In genomic region chr7:140212100-140212881, GRCh38 we compare ENCODE assay signal across 8 cellular contexts. TPM values are rescaled to one million over a fixed set of nuclear protein-coding genes. Genes with fewer than 3 reads are reported as not detected.
DNase-seq lines count a peak whose midpoint lies in the region; ATAC-seq and TF ChIP-seq lines count a peak whose summit lies in the region.

No MANE protein-coding gene starts in this region.

- peaks cover 27% of the 10 kb centered on the region for H3K4me1 ChIP-seq in mammary epithelial cell (ENCODE audit: insufficient read depth, low read length)

- no peaks in the 10 kb centered on the region for H3K9me3 ChIP-seq in mammary epithelial cell (replicated peaks; ENCODE audit: insufficient read depth, low read length)

- no peaks in the 10 kb centered on the region for H4K20me1 ChIP-seq in mammary epithelial cell (ENCODE audit: insufficient read depth, low read length)

- in situ Hi-C loops in mammary epithelial cell (cut with MboI; ENCODE audit: low sequenced_read_pairs in 2 of 2), result no loop called here

- BruUV-seq in mammary epithelial cell (replicated peaks; lab: Mats Ljungman, UMichigan), result TSS peak; percentile 88

- ATAC-seq in GM19463 (IDR thresholded peaks at IDR 0.05; ENCODE audit: unreplicated experiment), result peak; percentile 60
- peak; percentile 65 for ATAC-seq in HG03432 (IDR thresholded peaks at IDR 0.05; ENCODE audit: unreplicated experiment)

- H3K9ac ChIP-seq in mammary epithelial cell (ENCODE audit: insufficient read depth, low read length), result no peak overlapping the region

- no peaks in the 10 kb centered on the region for H3K79me2 ChIP-seq in mammary epithelial cell (ENCODE audit: insufficient read depth, low read length)

- intact Hi-C loops in mammary epithelial cell (cut with micrococcal nuclease), result no loop called here

- CTCF ChIA-PET in mammary epithelial cell (lab: Charles Lee; ENCODE audit: low non-redundant PET), result no interaction called here

- no peaks in the 10 kb centered on the region for H3K36me3 ChIP-seq in GM06990 (ENCODE audit: control insufficient read depth, insufficient read depth, low read length)
- H3K36me3 ChIP-seq in mammary epithelial cell (ENCODE audit: insufficient read depth, low read length), result no peaks in the 10 kb centered on the region

- H3K4me2 ChIP-seq in mammary epithelial cell (ENCODE audit: insufficient read depth, low read depth, low read length), result no peak overlapping the region

- peak overlapping the region; percentile 4 for H3K27ac ChIP-seq in mammary epithelial cell (ENCODE audit: insufficient read depth, low read depth, low read length)

- TF ChIP-seq CTCF in GM06990 (IDR thresholded peaks at IDR 0.05; ENCODE audit: insufficient read depth, low read length, poor library complexity, severe bottlenecking) (no peak), mammary epithelial cell (conservative IDR thresholded peaks at IDR 0.05 in 1 of 2, IDR thresholded peaks at IDR 0.05 in 1 of 2; ENCODE audit: extremely low read depth in 1 of 2, insufficient read depth in 1 of 2, low read depth in 1 of 2, low read length in 2 of 2) (no peak)

- 61% methylated on average over 10 of the region's 10 CpGs for WGBS in mammary epithelial cell (ENCODE audit: low coverage, missing lambda C conversion rate)

- H3K27me3 ChIP-seq in GM06990 (replicated peaks; ENCODE audit: control insufficient read depth, insufficient read depth, low read length) (peaks cover 2% of the 10 kb centered on the region; the same call in 1 of the 2 replicates), mammary epithelial cell (ENCODE audit: insufficient read depth, low read length) (no peaks in the 10 kb centered on the region)

- no peak overlapping the region for H3K4me3 ChIP-seq in GM06990 (replicated peaks; ENCODE audit: low read depth, low read length)
- no peak overlapping the region for H3K4me3 ChIP-seq in mammary epithelial cell (replicated peaks in 1 of 3; ENCODE audit: insufficient read depth in 1 of 3, low read depth in 2 of 3, low read length in 3 of 3)

- DNase-seq in GM06990 (ENCODE audit: extremely low read depth, insufficient read length), result peak; percentile 74
- DNase-seq in mammary epithelial cell, result peak; percentile 74
- no peak for DNase-seq in NCI-H1105 treated with DMSO at 0.1 percent for 48 hours (lab: John Stamatoyannopoulos, UW)
- DNase-seq in OCI-M2 (lab: John Stamatoyannopoulos, UW; ENCODE audit: unreplicated experiment), result no peak
- DNase-seq in NCI-H1694 (lab: John Stamatoyannopoulos, UW), result no peak
- no peak for DNase-seq in NCI-H345 (lab: John Stamatoyannopoulos, UW)

- dilution Hi-C loops in mammary epithelial cell (cut with HindIII; ENCODE audit: low sequenced_read_pairs), result no loop called here

- H2AFZ ChIP-seq in mammary epithelial cell (ENCODE audit: low read depth, low read length), result peak overlapping the region; percentile 37

RNA-seq across cellular contexts. Expression of gene KDM7A, which starts 35.5 kb away (rescaled TPM):
- 10 to 100 TPM; 10.0 to 11.8 TPM for total RNA-seq in mammary epithelial cell
- 2.1 TPM for polyA plus RNA-seq in mammary epithelial cell
- 1.4 TPM for polyA minus RNA-seq in mammary epithelial cell

Comparison
In these comparisons a context has a peak if more than half of its experiments do, and no peak if none do; other contexts are left out.
1. DNase-seq: peak in GM06990 (single experiment) and mammary epithelial cell (single experiment); none in NCI-H1105 treated with DMSO at 0.1 percent for 48 hours (single experiment), OCI-M2 (single experiment), NCI-H1694 (single experiment) and NCI-H345 (single experiment).